Comparison of ENCODE assay signal across 9 cellular contexts in genomic region chr6:155495011-155495768, GRCh38. TPM values are rescaled to one million over a fixed set of nuclear protein-coding genes. Genes with fewer than 3 reads are reported as not detected.
DNase-seq lines count a peak whose midpoint lies in the region; ATAC-seq, FAIRE-seq and TF ChIP-seq lines count a peak whose summit lies in the region.
"Had no signal": no experiment of that assay in that cellular context is flagged by ENCODE, and none has a peak within 500 bp of the region (broad histone marks: within the 10 kb centered on the region; RNA-seq: fewer than 3 reads in every experiment).

No MANE protein-coding gene starts in this region.

- TF ChIP-seq POLR2A in GM12892 (IDR thresholded peaks at IDR 0.05; ENCODE audit: low read depth, low read length) = no peak

- peak; percentile 72 for DNase-seq in GM04503 (ENCODE audit: low read depth)
- peak; percentile 93 for DNase-seq in fibroblast of pulmonary artery (ENCODE audit: low read depth)
- peak; percentile 38 for DNase-seq in pons (ENCODE audit: low spot score)
- DNase-seq in GM12892 (ENCODE audit: insufficient read length) = no peak
- no peak for DNase-seq in activated CD4-positive, alpha-beta T cell treated with anti-CD3 and anti-CD28 coated beads for 1 hour

- H3K4me3 ChIP-seq in OCI-LY3 (ENCODE audit: low read length) = no peak overlapping the region
- H3K4me3 ChIP-seq in fibroblast of pulmonary artery (replicated peaks; ENCODE audit: low read depth, low read length) = no peak overlapping the region

- H3K4me2 ChIP-seq in OCI-LY3 (ENCODE audit: low read length) = no peak overlapping the region

- H3K9ac ChIP-seq in OCI-LY3 (ENCODE audit: low read length) = no peak overlapping the region

- TF ChIP-seq CTCF in OCI-LY3 (IDR thresholded peaks at IDR 0.05; ENCODE audit: low read depth, low read length) (peak; percentile 33; the same call in 1 of the 2 replicates), fibroblast of pulmonary artery (IDR thresholded peaks at IDR 0.05; ENCODE audit: low read length, missing control alignments) (peak; percentile 60)

- no peak for ATAC-seq in GM19452 (IDR thresholded peaks at IDR 0.05; ENCODE audit: unreplicated experiment)
- ATAC-seq in HG02588 (IDR thresholded peaks at IDR 0.05; ENCODE audit: unreplicated experiment) = no peak

- H3K27ac ChIP-seq in OCI-LY3 (ENCODE audit: low read length) = no peak overlapping the region

- no peaks in the 10 kb centered on the region for H4K20me1 ChIP-seq in OCI-LY3 (ENCODE audit: insufficient read depth, low read length)

- peaks cover 30% of the 10 kb centered on the region for H3K27me3 ChIP-seq in OCI-LY3 (ENCODE audit: low read depth, low read length)

- no peak overlapping the region for H2AFZ ChIP-seq in OCI-LY3 (ENCODE audit: low read depth, low read length)

- H3K4me1 ChIP-seq in OCI-LY3 (ENCODE audit: low read length) = peaks cover 9% of the 10 kb centered on the region

- H3K79me2 ChIP-seq in OCI-LY3 (ENCODE audit: low read length) = no peaks in the 10 kb centered on the region

- H3K9me3 ChIP-seq in OCI-LY3 (ENCODE audit: insufficient read depth, low read length) = no peaks in the 10 kb centered on the region

- H3K36me3 ChIP-seq in OCI-LY3 (replicated peaks; ENCODE audit: low read depth, low read length) = no peaks in the 10 kb centered on the region

- no peak for FAIRE-seq in GM12892 (lab: Jason Lieb, UNC)
- FAIRE-seq: frontal cortex had no signal

RNA-seq across cellular contexts. Expression of gene NOX3, which starts 39.6 kb away (rescaled TPM):
- not detected for polyA plus RNA-seq in GM12892 (2012; ENCODE audit: missing spikeins)

Comparison
In these comparisons a context has a peak if more than half of its experiments do, and no peak if none do; other contexts are left out.
1. DNase-seq: peak in GM04503 (single experiment), fibroblast of pulmonary artery (single experiment) and pons (single experiment); none in GM12892 (single experiment) and activated CD4-positive, alpha-beta T cell treated with anti-CD3 and anti-CD28 coated beads for 1 hour (single experiment).